ENCODE assay signal across 11 cellular contexts in the genomic region with DNA sequence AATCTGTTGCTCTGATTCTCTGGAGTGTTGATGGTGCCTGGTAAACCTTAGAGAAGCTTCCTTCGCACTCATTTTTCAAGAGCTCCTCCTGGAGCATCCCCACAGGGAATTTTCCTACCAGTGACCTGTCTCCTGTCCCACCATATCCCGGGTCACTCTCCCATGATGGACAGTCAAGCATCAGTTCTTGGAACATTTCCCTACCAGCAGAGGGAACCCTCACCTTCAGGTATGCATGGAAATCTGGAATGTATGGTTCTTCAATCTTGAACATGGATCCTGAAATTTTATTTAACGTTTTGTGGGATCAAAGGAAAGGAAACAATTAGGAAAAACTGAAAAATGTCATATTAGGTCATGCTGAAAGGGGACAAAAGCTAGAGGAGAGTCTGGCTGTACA.
DNase-seq lines count a peak whose midpoint lies in the region; ATAC-seq, FAIRE-seq and TF ChIP-seq lines count a peak whose summit lies in the region.
"Had no signal": no experiment of that assay in that cellular context is flagged by ENCODE, and none has a peak within 500 bp of the region (broad histone marks: within the 10 kb centered on the region; RNA-seq: fewer than 3 reads in every experiment).

No MANE protein-coding gene starts in this region.

- H3K27me3 Mint-ChIP-seq in immature natural killer cell (ENCODE audit: low read depth in 3 of 3): peaks cover 0 to 4% (median 0%) of the 10 kb centered on the region in 3 donors
- H3K27me3 Mint-ChIP-seq: activated B cell treated with CpG ODN at 0.5 μM for 24 hours had no signal

- H3K9ac ChIP-seq in keratinocyte (ENCODE audit: control insufficient read depth, extremely low read depth, insufficient read depth, low read length): no peak overlapping the region

- no peak overlapping the region for H3K27ac Mint-ChIP-seq in immature natural killer cell
- H3K27ac Mint-ChIP-seq: activated B cell treated with CpG ODN at 0.5 μM for 24 hours had no signal

- no peak for FAIRE-seq in keratinocyte (lab: Jason Lieb, UNC)

- dilution Hi-C loops in keratinocyte (cut with MboI; ENCODE audit: extremely low pct_ligation_motif_present, low sequenced_read_pairs): no loop called here

- ATAC-seq in HG02642 (IDR thresholded peaks at IDR 0.05; ENCODE audit: poor library complexity, unreplicated experiment) (no peak), HG03571 (IDR thresholded peaks at IDR 0.05; ENCODE audit: unreplicated experiment) (no peak)
- ATAC-seq in activated CD4-positive, CD25-positive, alpha-beta regulatory T cell treated with anti-CD3 and anti-CD28 coated beads, Interleukin-2, amount 50 U/mL, for 24 hours: no peak

- peaks cover 0 to 6% (median 0%) of the 10 kb centered on the region in 6 donors for H3K9me3 Mint-ChIP-seq in immature natural killer cell
- H3K9me3 Mint-ChIP-seq: activated B cell treated with CpG ODN at 0.5 μM for 24 hours had no signal

- H3K27me3 ChIP-seq in keratinocyte (ENCODE audit: control insufficient read depth, extremely low read depth, insufficient read depth, low read length): no peaks in the 10 kb centered on the region

- H3K9me3 ChIP-seq in keratinocyte (ENCODE audit: control insufficient read depth, low read depth, low read length): no peaks in the 10 kb centered on the region

- no peak overlapping the region for H3K4me3 Mint-ChIP-seq in immature natural killer cell
- H3K4me3 Mint-ChIP-seq: activated B cell treated with CpG ODN at 0.5 μM for 24 hours had no signal

- H3K4me1 Mint-ChIP-seq in immature natural killer cell: no peaks in the 10 kb centered on the region
- H3K4me1 Mint-ChIP-seq: activated B cell treated with CpG ODN at 0.5 μM for 24 hours had no signal

- no peak overlapping the region for H3K4me3 ChIP-seq in keratinocyte (ENCODE audit: control insufficient read depth in 2 of 3, extremely low read depth in 1 of 3, insufficient read depth in 2 of 3, low read depth in 1 of 3, low read length in 3 of 3)

- no peaks in the 10 kb centered on the region for H4K20me1 ChIP-seq in keratinocyte (ENCODE audit: control insufficient read depth, extremely low read depth, insufficient read depth, low read length)

- DNase-seq in EH (ENCODE audit: low read depth) (peak; percentile 4), HT1080 (ENCODE audit: low read depth) (peak; percentile 34), SW480 (ENCODE audit: low spot score) (peak; percentile 23), keratinocyte (ENCODE audit: low read depth, low spot score) (no peak), immature natural killer cell (no peak)
- DNase-seq: activated B cell treated with CpG ODN at 0.5 μM for 24 hours; activated naive CD4-positive, alpha-beta T cell; NCI-H524 treated with DMSO at 0.1 percent for 48 hours had no signal

- H2AFZ ChIP-seq in keratinocyte (ENCODE audit: control insufficient read depth, low read length): no peak overlapping the region

- H3K9me1 ChIP-seq in keratinocyte (ENCODE audit: control insufficient read depth, extremely low read depth, insufficient read depth, low read length): no peaks in the 10 kb centered on the region

- no peaks in the 10 kb centered on the region for H3K36me3 ChIP-seq in keratinocyte (ENCODE audit: control insufficient read depth in 2 of 2, extremely low read depth in 1 of 2, insufficient read depth in 2 of 2, low read length in 2 of 2)

- H3K4me1 ChIP-seq in keratinocyte (ENCODE audit: control insufficient read depth, extremely low read depth, insufficient read depth, low read length): no peaks in the 10 kb centered on the region

- H3K27ac ChIP-seq in keratinocyte (ENCODE audit: control insufficient read depth, insufficient read depth, low read length): no peak overlapping the region

- peak; percentile 33 to 48 (median 42) for TF ChIP-seq CTCF in keratinocyte (optimal IDR thresholded peaks at IDR 0.05 in 1 of 3, IDR thresholded peaks at IDR 0.05 in 1 of 3, conservative IDR thresholded peaks at IDR 0.05 in 1 of 3; ENCODE audit: extremely low read depth in 1 of 3, insufficient read depth in 2 of 3, low read length in 3 of 3)

- no peaks in the 10 kb centered on the region for H3K79me2 ChIP-seq in keratinocyte (ENCODE audit: control insufficient read depth, insufficient read depth, low read length)

- H3K36me3 Mint-ChIP-seq in immature natural killer cell: no peaks in the 10 kb centered on the region

- H3K4me2 ChIP-seq in keratinocyte (ENCODE audit: control insufficient read depth, extremely low read depth, insufficient read depth, low read depth, low read length): no peak overlapping the region

Comparison
In these comparisons a context has a peak if more than half of its experiments do, and no peak if none do; other contexts are left out.
1. DNase-seq: peak in EH (single experiment), HT1080 (single experiment) and SW480 (single experiment); none in keratinocyte (single experiment) and immature natural killer cell (0 of 3).